In genomic region chr21:41868062-41868710, GRCh38 we compare ENCODE assay signal across 10 cellular contexts. TPM values are rescaled to one million over a fixed set of nuclear protein-coding genes. Genes with fewer than 3 reads are reported as not detected.
DNase-seq lines count a peak whose midpoint lies in the region; ATAC-seq, FAIRE-seq and TF ChIP-seq lines count a peak whose summit lies in the region.
"Had no signal": no experiment of that assay in that cellular context is flagged by ENCODE, and none has a peak within 500 bp of the region (broad histone marks: within the 10 kb centered on the region; RNA-seq: fewer than 3 reads in every experiment).

No MANE protein-coding gene starts in this region.

- no peak for TF ChIP-seq RAD21 in GM12878 (IDR thresholded peaks at IDR 0.05; ENCODE audit: insufficient read depth, low read depth, low read length)

- H3K4me1 Mint-ChIP-seq in endodermal cell, result no peaks in the 10 kb centered on the region

- in situ Hi-C loops in GM12878 (cut with MboI), result no loop called here

- H3K9me3 ChIP-seq in GM12878 (replicated peaks; ENCODE audit: control insufficient read depth, insufficient read depth, low read length), result no peaks in the 10 kb centered on the region
- H3K9me3 ChIP-seq in upper lobe of right lung, result no peaks in the 10 kb centered on the region
- H3K9me3 ChIP-seq in endodermal cell (ENCODE audit: control insufficient read depth, low read length), result no peaks in the 10 kb centered on the region
- H3K9me3 ChIP-seq: colonic mucosa had no signal

- no TSS peak for BruUV-seq in GM12878 (replicated peaks; lab: Mats Ljungman, UMichigan)

- H3K4me3 ChIP-seq in GM12878 (peak overlapping the region; percentile 57; the same call in 1 of the 2 replicates), upper lobe of right lung (no peak overlapping the region), endodermal cell (ENCODE audit: low read length) (no peak overlapping the region)
- H3K4me3 ChIP-seq: colonic mucosa had no signal

- RAD21 ChIA-PET in GM12878 (lab: Charles Lee; ENCODE audit: unreplicated experiment), result interaction anchor here (0.6 to 4.5 kb wide), 4 partner anchors 11 to 249 kb away, joined by 3 to 28 read pairs (median 6); partner anchors contain the start of gene PRDM15

- DNase-seq in GM12891 (ENCODE audit: insufficient read length, low spot score) (no peak), GM12878 (ENCODE audit: low read depth, low spot score) (peak; percentile 79), upper lobe of right lung (no peak), endodermal cell (no peak), H54 (ENCODE audit: insufficient read length, low spot score) (no peak), COLO829 (ENCODE audit: low spot score) (no peak)
- DNase-seq: activated CD8-positive, alpha-beta T cell treated with anti-CD3 and anti-CD28 coated beads, Interleukin-2, amount 10 ng/mL, durations not matched to agents 7 days and 5 days; colonic mucosa had no signal

- H3K9me3 Mint-ChIP-seq in endodermal cell, result no peaks in the 10 kb centered on the region

- H3K4me2 ChIP-seq in GM12878 (ENCODE audit: control insufficient read depth, insufficient read depth), result peak overlapping the region; percentile 73

- WGBS in GM12878 (ENCODE audit: insufficient coverage, insufficient replicate concordance, low lambda C conversion rate, missing lambda C conversion rate), result 0% methylated on average over 10 of the region's 10 CpGs
- 93 to 97% methylated on average over 9 to 10 of the region's 10 CpGs for WGBS in endodermal cell (ENCODE audit: insufficient coverage in 1 of 2, insufficient read length in 1 of 2), 2 experiments

- peak; percentile 68 to 85; a peak in 3 of 4 replicates for TF ChIP-seq EP300 in GM12878 (IDR thresholded peaks at IDR 0.05; ENCODE audit: borderline replicate concordance in 1 of 2, control insufficient read depth in 1 of 2, low read depth in 2 of 2, low read length in 2 of 2)

- no peak overlapping the region for H3K4me3 Mint-ChIP-seq in endodermal cell
- H3K4me3 Mint-ChIP-seq: activated CD8-positive, alpha-beta T cell treated with anti-CD3 and anti-CD28 coated beads, Interleukin-2, amount 10 ng/mL, durations not matched to agents 7 days and 5 days had no signal

- peaks cover 54% of the 10 kb centered on the region for H3K4me1 ChIP-seq in GM12878 (ENCODE audit: control insufficient read depth, insufficient read depth, low read length)
- H3K4me1 ChIP-seq in upper lobe of right lung, result no peaks in the 10 kb centered on the region
- no peaks in the 10 kb centered on the region for H3K4me1 ChIP-seq in endodermal cell (ENCODE audit: control insufficient read depth, insufficient read depth, low read length)
- H3K4me1 ChIP-seq: colonic mucosa had no signal

- H3K36me3 ChIP-seq in GM12878 (ENCODE audit: control insufficient read depth in 2 of 2, insufficient read depth in 2 of 2, low read length in 1 of 2), result no peaks in the 10 kb centered on the region; a peak in 1 of 4 replicates
- no peaks in the 10 kb centered on the region for H3K36me3 ChIP-seq in upper lobe of right lung
- no peaks in the 10 kb centered on the region for H3K36me3 ChIP-seq in endodermal cell (ENCODE audit: control insufficient read depth, insufficient read depth, low read length)
- H3K36me3 ChIP-seq: colonic mucosa had no signal

- POLR2A ChIA-PET in GM12878 (lab: Charles Lee), result interaction anchor here (0.7 to 3.2 kb wide), 3 partner anchors 10 to 273 kb away, joined by 3 to 14 read pairs (median 3); no protein-coding TSS in a partner anchor

- FAIRE-seq in GM12891 (lab: Jason Lieb, UNC), result peak; percentile 78
- FAIRE-seq in GM12878 (lab: Jason Lieb, UNC), result peak; percentile 86
- no peak for FAIRE-seq in H54 (lab: Jason Lieb, UNC)

- no peak for TF ChIP-seq POLR2A in GM12891 (IDR thresholded peaks at IDR 0.05; ENCODE audit: low read depth, low read length)
- 0 out of 2 replicates have a peak, but pooled peaks have one; percentile 23 for TF ChIP-seq POLR2A in GM12878 (IDR thresholded peaks at IDR 0.05; ENCODE audit: low read depth, low read length)
- no peak for TF ChIP-seq POLR2A in H54 (IDR thresholded peaks at IDR 0.05; ENCODE audit: low read depth, low read length)

- no peaks in the 10 kb centered on the region for H4K20me1 ChIP-seq in GM12878 (ENCODE audit: control insufficient read depth, insufficient read depth)

- peak overlapping the region; percentile 5; the same call in 1 of the 2 replicates for H3K9ac ChIP-seq in GM12878 (ENCODE audit: control insufficient read depth, insufficient read depth, low read length)
- no peak overlapping the region for H3K9ac ChIP-seq in endodermal cell (ENCODE audit: extremely low read depth, low read length, poor library complexity, severe bottlenecking)

- H3K36me3 Mint-ChIP-seq in endodermal cell (ENCODE audit: low read depth), result peaks cover 4% of the 10 kb centered on the region

- H3K27ac ChIP-seq in GM12878 (ENCODE audit: control insufficient read depth, insufficient read depth) (peak overlapping the region; percentile 64), upper lobe of right lung (no peak overlapping the region), endodermal cell (ENCODE audit: low read depth, low read length) (no peak overlapping the region)
- H3K27ac ChIP-seq: colonic mucosa had no signal

- peaks cover 31% of the 10 kb centered on the region for H3K79me2 ChIP-seq in GM12878 (ENCODE audit: control insufficient read depth, insufficient read depth, low read length)

- TF ChIP-seq CTCF in GM12878 (IDR thresholded peaks at IDR 0.05 in 2 of 3, conservative IDR thresholded peaks at IDR 0.05 in 1 of 3; ENCODE audit: control insufficient read depth in 2 of 3, extremely low read depth in 1 of 3, insufficient read depth in 1 of 3, low read depth in 3 of 3, low read length in 3 of 3) (no peak), upper lobe of right lung (IDR thresholded peaks at IDR 0.05) (no peak), endodermal cell (conservative IDR thresholded peaks at IDR 0.05) (no peak)

- no peaks in the 10 kb centered on the region for H3K27me3 Mint-ChIP-seq in endodermal cell (ENCODE audit: insufficient read depth)

- intact Hi-C loops in GM12878 (cut with micrococcal nuclease; ENCODE audit: unreplicated experiment), result loop anchor here (2.0 to 10.0 kb wide), 2 partner anchors 195 to 503 kb away; partner anchors contain the start of gene MX2
- intact Hi-C loops in upper lobe of right lung (cut with DNase I), result no loop called here

- SMC1A ChIA-PET in GM12878 (lab: Charles Lee; ENCODE audit: uncharacterized antibody, unreplicated experiment), result interaction anchor here (0.6 to 3.3 kb wide), 8 partner anchors 10 to 1780 kb away, joined by 3 to 14 read pairs (median 3); partner anchors contain the start of gene RIPK4

- no peak overlapping the region for H2AFZ ChIP-seq in GM12878 (ENCODE audit: control insufficient read depth, low read depth, low read length)

- ATAC-seq in GM21360 (IDR thresholded peaks at IDR 0.05; ENCODE audit: unreplicated experiment) (peak; percentile 49), HG03103 (IDR thresholded peaks at IDR 0.05; ENCODE audit: low read depth, unreplicated experiment) (peak; percentile 62), GM12878 (peak; percentile 60), upper lobe of right lung (no peak)
- ATAC-seq: activated CD8-positive, alpha-beta T cell treated with anti-CD3 and anti-CD28 coated beads, Interleukin-2, amount 10 ng/mL, durations not matched to agents 7 days and 5 days had no signal

- CTCF ChIA-PET in GM12878 (lab: Yijun Ruan, JAX), result interaction anchor here (0.6 to 3.2 kb wide), 5 partner anchors 9 to 573 kb away, joined by 3 to 15 read pairs (median 5); no protein-coding TSS in a partner anchor

- no peak overlapping the region for H3K27ac Mint-ChIP-seq in endodermal cell
- H3K27ac Mint-ChIP-seq: activated CD8-positive, alpha-beta T cell treated with anti-CD3 and anti-CD28 coated beads, Interleukin-2, amount 10 ng/mL, durations not matched to agents 7 days and 5 days had no signal

- H3K27me3 ChIP-seq in GM12878 (replicated peaks in 1 of 2; ENCODE audit: control insufficient read depth in 2 of 2, insufficient read depth in 2 of 2, low read length in 1 of 2) (no peaks in the 10 kb centered on the region), upper lobe of right lung (no peaks in the 10 kb centered on the region), endodermal cell (ENCODE audit: control insufficient read depth, insufficient read depth, low read length, poor library complexity, severe bottlenecking) (no peaks in the 10 kb centered on the region)
- H3K27me3 ChIP-seq: colonic mucosa had no signal

TF ChIP-seq in GM12891, 5 proteins besides CTCF, POLR2A, EP300 and RAD21:
- TF ChIP-seq PAX5 (IDR thresholded peaks at IDR 0.05; ENCODE audit: insufficient read depth, low read length, severe bottlenecking) (no peak), POU2F2 (IDR thresholded peaks at IDR 0.05; ENCODE audit: low read depth, low read length) (peak; percentile 77; the same call in 1 of the 2 replicates)

TF ChIP-seq in GM12878, 131 proteins besides CTCF, POLR2A, EP300 and RAD21 (continues in another document):
- no peak for TF ChIP-seq ZNF207 (IDR thresholded peaks at IDR 0.05; ENCODE audit: borderline replicate concordance)
- no peak for TF ChIP-seq ATF3 (IDR thresholded peaks at IDR 0.05; ENCODE audit: borderline replicate concordance, extremely low read depth, low read depth, low read length)

RNA-seq across cellular contexts. Expression of gene PRDM15, which starts 11.0 kb away (rescaled TPM):
- 7.4 TPM for polyA plus RNA-seq in GM12891 (2012; ENCODE audit: low read depth, missing spikeins)
- 44.8 and 48.4 TPM in 2 replicates for total RNA-seq in GM12878 (2013; cell fraction: nucleolus; rRNA removed)
- 9.8 and 10.5 TPM in 2 replicates for total RNA-seq in GM12878 (2014; rRNA removed)
- total RNA-seq in GM12878 (2014; rRNA removed; fragmentation: Illumina TruSeq; extraction: Trizol), result 6.3 and 6.8 TPM in 2 replicates
- total RNA-seq in GM12878 (2021), result 10.8 and 16.0 TPM in 2 replicates
- 7.0 TPM for polyA plus RNA-seq in GM12878 (2011; ENCODE audit: low read depth)
- polyA plus RNA-seq in GM12878 (2011; rRNA removed), result 6.1 and 12.5 TPM in 2 replicates
- polyA plus RNA-seq in GM12878 (2011; cell fraction: cytosol; rRNA removed), result 11.1 and 15.7 TPM in 2 replicates
- polyA plus RNA-seq in GM12878 (2011; cell fraction: nucleus; rRNA removed), result 107 and 122 TPM in 2 replicates
- polyA plus RNA-seq in GM12878 (2012), result 10.3 and 10.7 TPM in 2 replicates
- 6.0 and 9.0 TPM in 2 replicates for polyA plus RNA-seq in GM12878 (2014; fragmentation: Illumina TruSeq; extraction: Trizol)
- polyA plus RNA-seq in GM12878 (2014; fragmentation: Nextera tagmentation; extraction: Ambion mirVana), result 1 to 10 TPM; 2.2 to 2.8 TPM
- 12.4 and 16.2 TPM in 2 replicates for polyA plus RNA-seq in GM12878 (2014; rRNA removed)
- polyA plus RNA-seq in GM12878 (2016; fragmentation: Nextera tagmentation; extraction: Ambion mirVana), result 1 to 10 TPM; 7.2 to 8.2 TPM
- 17.7 and 31.5 TPM in 2 replicates for polyA minus RNA-seq in GM12878 (2011; rRNA and poly(A)+ RNA removed)
- 4.0 and 8.4 TPM in 2 replicates for polyA minus RNA-seq in GM12878 (2011; cell fraction: cytosol; rRNA and poly(A)+ RNA removed)
- 19.6 and 32.8 TPM in 2 replicates for polyA minus RNA-seq in GM12878 (2011; cell fraction: nucleus; rRNA and poly(A)+ RNA removed)
- total RNA-seq in upper lobe of right lung, result 7.4 TPM
- total RNA-seq in endodermal cell, result 10 to 100 TPM in 1 of 2 donors, 1 to 10 TPM in 1; 8.8 to 10.1 TPM
- polyA plus RNA-seq in endodermal cell (2013, experiment 1 of 2), result 8.4 TPM
- polyA plus RNA-seq in endodermal cell (2013, experiment 2 of 2), result 10.4 TPM
